8 cellular contexts compared by ENCODE assay signal in the genomic region with DNA sequence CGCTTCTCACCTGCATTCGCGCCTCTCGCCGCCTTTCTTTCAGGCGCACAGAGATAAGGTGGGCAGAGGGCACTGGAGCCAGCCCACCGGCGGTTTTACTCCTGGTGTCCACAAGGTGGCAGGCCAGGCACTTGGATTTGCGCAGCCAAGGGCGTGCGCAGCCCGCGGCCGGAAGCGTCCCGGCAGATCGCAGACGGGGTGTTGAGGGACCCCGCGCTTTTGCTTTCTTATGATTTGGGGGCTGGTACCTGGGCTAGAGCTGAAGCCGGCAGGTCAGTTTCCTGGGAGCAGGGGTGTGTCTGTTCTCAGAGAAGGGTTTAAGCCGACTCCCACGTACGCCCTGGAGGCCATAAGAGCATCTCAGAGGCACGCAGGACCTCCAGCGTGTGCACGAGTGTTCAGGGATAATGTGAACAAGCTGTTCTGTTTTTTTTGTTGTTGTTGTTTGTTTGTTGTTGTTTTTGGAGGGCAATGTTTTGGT.
DNase-seq lines count a peak whose midpoint lies in the region; ATAC-seq and TF ChIP-seq lines count a peak whose summit lies in the region.

No MANE protein-coding gene starts in this region.

- H3K27me3 Mint-ChIP-seq in progenitor cell of endocrine pancreas = peaks cover 64% of the 10 kb centered on the region

- DNase-seq in GM03348 (ENCODE audit: low spot score) (peak; percentile 87), HAP-1 (ENCODE audit: low spot score in 2 of 2) (peak; percentile 65 to 86), SK-N-DZ (ENCODE audit: low spot score) (peak; percentile 72), heart left ventricle (peak; percentile 49 to 85 (median 66)), progenitor cell of endocrine pancreas (ENCODE audit: low spot score, unreplicated experiment) (peak; percentile 78), upper lobe of right lung (peak; percentile 83)
- DNase-seq in activated naive CD4-positive, alpha-beta T cell treated with anti-CD3 and anti-CD28 coated beads, Interleukin-2, amount 50 U/mL, for 16 hours = peak; percentile 85

- H3K27me3 ChIP-seq in HAP-1 (ENCODE audit: low read depth) (peaks cover 19% of the 10 kb centered on the region), Loucy (ENCODE audit: insufficient read depth, low read length, poor library complexity, severe bottlenecking) (peaks cover 25% of the 10 kb centered on the region), heart left ventricle (peaks cover 0 to 34% (median 6%) of the 10 kb centered on the region in 9 donors), upper lobe of right lung (peaks cover 14% of the 10 kb centered on the region)

- 2 to 7% (median 3%) methylated on average over 16 to 27 of the region's 27 CpGs for WGBS in heart left ventricle, 4 donors

- no peaks in the 10 kb centered on the region for H3K9me2 ChIP-seq in Loucy (replicated peaks; ENCODE audit: low read depth, low read length)

- peak; percentile 86 for TF ChIP-seq CTCF in Loucy (conservative IDR thresholded peaks at IDR 0.05; ENCODE audit: low read length)
- TF ChIP-seq CTCF in heart left ventricle (IDR thresholded peaks at IDR 0.05) = peak; percentile 69 to 92 (median 87)
- peak; percentile 96 for TF ChIP-seq CTCF in progenitor cell of endocrine pancreas (IDR thresholded peaks at IDR 0.05; ENCODE audit: unreplicated experiment)
- TF ChIP-seq CTCF in upper lobe of right lung (IDR thresholded peaks at IDR 0.05) = peak; percentile 88

- no peaks in the 10 kb centered on the region for H4K20me1 ChIP-seq in Loucy (ENCODE audit: insufficient read depth, low read length, poor library complexity, severe bottlenecking)

- intact Hi-C loops in heart left ventricle (cut with DNase I) (loop anchor here (2.0 to 10.0 kb wide), 11 partner anchors 229 to 1415 kb away; no protein-coding TSS in a partner anchor), upper lobe of right lung (cut with DNase I) (no loop called here)

- H3K27ac ChIP-seq in heart left ventricle = no peak overlapping the region
- H3K27ac ChIP-seq in upper lobe of right lung = no peak overlapping the region

- peak; percentile 80 to 99 (median 94) for ATAC-seq in heart left ventricle
- peak; percentile 95 for ATAC-seq in upper lobe of right lung

- H3K9me3 ChIP-seq in HAP-1 (no peaks in the 10 kb centered on the region), Loucy (ENCODE audit: insufficient read depth, low read depth, low read length) (no peaks in the 10 kb centered on the region), heart left ventricle (no peaks in the 10 kb centered on the region), upper lobe of right lung (no peaks in the 10 kb centered on the region)

- no peak overlapping the region for H3K27ac Mint-ChIP-seq in progenitor cell of endocrine pancreas

- H3K9ac ChIP-seq in Loucy (ENCODE audit: low read depth, low read length, poor library complexity, severe bottlenecking) = peak overlapping the region; percentile 23

- peak overlapping the region; percentile 28 for H3K4me3 ChIP-seq in HAP-1
- peak overlapping the region; percentile 72 for H3K4me3 ChIP-seq in Loucy (ENCODE audit: low read length, poor library complexity, severe bottlenecking)
- H3K4me3 ChIP-seq in heart left ventricle = peak overlapping the region in 11 of 12 donors; percentile 1 to 58 (median 42)
- H3K4me3 ChIP-seq in upper lobe of right lung = peak overlapping the region; percentile 41

- no peaks in the 10 kb centered on the region for H3K79me2 ChIP-seq in Loucy (ENCODE audit: insufficient read depth, low read length)

- peak overlapping the region; percentile 93 for H2AFZ ChIP-seq in Loucy (ENCODE audit: low read length)

- H3K36me3 Mint-ChIP-seq in progenitor cell of endocrine pancreas (ENCODE audit: insufficient read depth) = no peaks in the 10 kb centered on the region

- H3K4me1 ChIP-seq in HAP-1 (no peaks in the 10 kb centered on the region; the same call in 1 of the 2 replicates), Loucy (ENCODE audit: insufficient read depth, low read length, poor library complexity, severe bottlenecking) (peaks cover 8% of the 10 kb centered on the region), heart left ventricle (peaks cover 0 to 11% (median 0%) of the 10 kb centered on the region in 12 donors), upper lobe of right lung (no peaks in the 10 kb centered on the region)

- H3K9me3 Mint-ChIP-seq in progenitor cell of endocrine pancreas (ENCODE audit: low read depth) = no peaks in the 10 kb centered on the region

- peaks cover 5% of the 10 kb centered on the region for H3K4me1 Mint-ChIP-seq in progenitor cell of endocrine pancreas (ENCODE audit: low read depth)

- H3K4me3 Mint-ChIP-seq in progenitor cell of endocrine pancreas (ENCODE audit: low read depth) = peak overlapping the region; percentile 74

- H3K4me2 ChIP-seq in Loucy (ENCODE audit: low read depth, low read length, poor library complexity, severe bottlenecking) = peak overlapping the region; percentile 83

- no peak for TF ChIP-seq POLR2A in heart left ventricle (IDR thresholded peaks at IDR 0.05)

- no peaks in the 10 kb centered on the region for H3F3A ChIP-seq in Loucy (ENCODE audit: low read depth)

- no peaks in the 10 kb centered on the region for H3K36me3 ChIP-seq in HAP-1 (replicated peaks)
- no peaks in the 10 kb centered on the region for H3K36me3 ChIP-seq in Loucy (ENCODE audit: insufficient read depth, low read length)
- no peaks in the 10 kb centered on the region for H3K36me3 ChIP-seq in heart left ventricle
- H3K36me3 ChIP-seq in upper lobe of right lung = no peaks in the 10 kb centered on the region

- in situ Hi-C loops in HAP-1 (cut with MboI; ENCODE audit: low sequenced_read_pairs) = loop anchor here (25.0 kb wide), 1 partner anchor 1414 kb away; no protein-coding TSS in a partner anchor
